Comparison of ENCODE assay signal across 8 cellular contexts in the genomic region with DNA sequence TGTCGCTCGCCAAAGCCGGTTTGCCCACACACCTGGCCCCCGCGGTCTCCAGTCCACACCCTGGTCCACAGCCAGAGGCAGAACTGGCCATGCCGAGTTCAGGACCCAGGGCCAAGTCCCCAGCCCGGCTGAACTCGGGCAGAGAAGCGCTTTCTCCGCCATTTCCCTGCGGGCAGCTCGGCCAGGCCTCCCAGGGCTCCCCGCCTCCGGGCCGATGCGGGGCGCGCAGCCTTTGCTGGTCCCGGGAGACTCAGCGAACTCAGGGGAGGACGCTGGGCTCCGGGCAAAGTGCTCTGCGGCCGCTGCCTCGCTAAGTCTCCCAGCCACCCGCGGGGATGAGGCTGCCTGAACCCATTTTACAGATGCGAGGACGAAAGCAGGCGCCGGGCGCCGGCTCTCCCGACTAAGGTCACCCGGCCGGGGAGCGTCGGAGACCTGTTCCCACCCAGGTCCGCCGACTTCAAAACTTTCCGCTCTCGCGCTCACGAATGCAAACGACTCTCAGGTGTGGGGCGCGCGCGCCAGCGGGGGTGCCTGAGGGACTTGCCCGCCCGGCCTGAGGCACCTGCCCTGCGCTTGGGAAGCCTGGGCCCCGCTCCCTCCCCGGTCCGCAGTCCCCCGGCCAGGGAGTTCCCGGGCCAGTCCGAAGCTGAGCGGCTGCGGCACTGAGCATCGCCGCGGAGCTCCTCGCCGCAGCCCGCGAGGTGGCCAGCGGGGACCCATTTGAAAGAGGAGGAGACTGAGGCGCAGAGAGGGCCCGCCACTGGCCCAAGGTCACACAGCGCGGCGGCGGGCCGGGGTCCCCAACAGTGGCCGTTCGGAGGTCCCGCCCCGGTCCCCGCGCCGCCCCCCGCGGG. TPM values are rescaled to one million over a fixed set of nuclear protein-coding genes. Genes with fewer than 3 reads are reported as not detected.
DNase-seq lines count a peak whose midpoint lies in the region; ATAC-seq and TF ChIP-seq lines count a peak whose summit lies in the region.

No MANE protein-coding gene starts in this region.

- no peaks in the 10 kb centered on the region for H3K9me3 ChIP-seq in A673 (ENCODE audit: low read depth, low read length, poor library complexity, severe bottlenecking)
- no peaks in the 10 kb centered on the region for H3K9me3 ChIP-seq in esophagus squamous epithelium

- POLR2A ChIA-PET in A673 (lab: Charles Lee; ENCODE audit: low non-redundant PET): no interaction called here

- CTCF ChIA-PET in A673 (lab: Charles Lee): no interaction called here

- H3K4me1 ChIP-seq in A673 (ENCODE audit: insufficient read depth, low read length, poor library complexity, severe bottlenecking): peaks cover 10% of the 10 kb centered on the region
- peaks cover 13 to 36% (median 14%) of the 10 kb centered on the region in 3 donors for H3K4me1 ChIP-seq in esophagus squamous epithelium

- H3K27me3 Mint-ChIP-seq in osteocyte (ENCODE audit: unreplicated experiment): peaks cover 69% of the 10 kb centered on the region

- 0% methylated on average over 12 of the region's 85 CpGs; no CpG with 5 or more reads in 1 of the 2 donors for WGBS in esophagus squamous epithelium, 2 donors

- no peak for TF ChIP-seq CTCF in A673 (conservative IDR thresholded peaks at IDR 0.05; ENCODE audit: low read depth, low read length)
- no peak for TF ChIP-seq CTCF in WI38 (IDR thresholded peaks at IDR 0.05; ENCODE audit: low read depth, low read length)
- no peak for TF ChIP-seq CTCF in esophagus squamous epithelium (IDR thresholded peaks at IDR 0.05)
- TF ChIP-seq CTCF in osteocyte (IDR thresholded peaks at IDR 0.05): no peak

- H3K27ac ChIP-seq in A673 (ENCODE audit: low read depth, low read length, poor library complexity, severe bottlenecking): no peak overlapping the region
- H3K27ac ChIP-seq in esophagus squamous epithelium: peak overlapping the region in 2 of 4 donors; percentile 24 to 58

- no peaks in the 10 kb centered on the region for H3K9me3 Mint-ChIP-seq in osteocyte (ENCODE audit: unreplicated experiment)

- peak; percentile 46 for ATAC-seq in GM19035 (IDR thresholded peaks at IDR 0.05; ENCODE audit: unreplicated experiment)
- peak; percentile 32 for ATAC-seq in HG03139 (IDR thresholded peaks at IDR 0.05; ENCODE audit: unreplicated experiment)

- H3K27me3 ChIP-seq in A673 (replicated peaks; ENCODE audit: insufficient read depth, low read depth, low read length, poor library complexity) (peaks cover 77% of the 10 kb centered on the region), esophagus squamous epithelium (peaks cover 6 to 93% (median 12%) of the 10 kb centered on the region in 4 donors)

- intact Hi-C loops in A673 (cut with micrococcal nuclease; ENCODE audit: unreplicated experiment) (no loop called here), esophagus squamous epithelium (cut with DNase I) (no loop called here)

- no peaks in the 10 kb centered on the region for H3K36me3 Mint-ChIP-seq in osteocyte (ENCODE audit: unreplicated experiment)

- no peak for TF ChIP-seq POLR2A in esophagus squamous epithelium (IDR thresholded peaks at IDR 0.05)

- DNase-seq in A673 (ENCODE audit: low spot score) (no peak), esophagus squamous epithelium (lab: John Stamatoyannopoulos, UW) (no peak), osteocyte (ENCODE audit: extremely low spot score, unreplicated experiment) (no peak), GOT3 (lab: John Stamatoyannopoulos, UW) (no peak), SK-N-DZ (ENCODE audit: low spot score) (no peak)

- peak overlapping the region; percentile 52 for H3K4me3 Mint-ChIP-seq in osteocyte (ENCODE audit: unreplicated experiment)

- H3K4me1 Mint-ChIP-seq in osteocyte (ENCODE audit: unreplicated experiment): peaks cover 3% of the 10 kb centered on the region

- no peak overlapping the region for H3K27ac Mint-ChIP-seq in osteocyte (ENCODE audit: unreplicated experiment)

- H3K36me3 ChIP-seq in A673 (ENCODE audit: insufficient read depth, low read length, poor library complexity, severe bottlenecking) (no peaks in the 10 kb centered on the region), esophagus squamous epithelium (no peaks in the 10 kb centered on the region)

- no TSS peak for BruUV-seq in A673 (replicated peaks; lab: Mats Ljungman, UMichigan)

- H3K4me3 ChIP-seq in A673 (ENCODE audit: low read depth, low read length, poor library complexity, severe bottlenecking) (peak overlapping the region; percentile 54), WI38 (ENCODE audit: low read depth, low read length) (peak overlapping the region; percentile 38; the same call in 1 of the 2 replicates), esophagus squamous epithelium (peak overlapping the region; percentile 39 to 72 (median 51))

RNA-seq across cellular contexts. Expression of gene TESC, which starts 0.6 kb away (rescaled TPM):
- not detected in 2 replicates for total RNA-seq in A673 (2021)
- 1 to 10 TPM in 2 of 4 donors, under 1 TPM in 2; 0.83 to 4.8 (median 2.5) TPM for total RNA-seq in esophagus squamous epithelium
- not detected in 2 replicates for total RNA-seq in osteocyte
- 177 and 188 TPM in 2 replicates for polyA plus RNA-seq in SK-N-DZ (2014; cell fraction: cytosol; rRNA removed)
- polyA plus RNA-seq in SK-N-DZ (2014; cell fraction: nucleus; rRNA removed): 139 and 144 TPM in 2 replicates
